In genomic region chr17:37478187-37478586, GRCh38 we compare ENCODE assay signal across 13 cellular contexts. TPM values are rescaled to one million over a fixed set of nuclear protein-coding genes. Genes with fewer than 3 reads are reported as not detected.
DNase-seq lines count a peak whose midpoint lies in the region; ATAC-seq and TF ChIP-seq lines count a peak whose summit lies in the region.
"Had no signal": no experiment of that assay in that cellular context is flagged by ENCODE, and none has a peak within 500 bp of the region (broad histone marks: within the 10 kb centered on the region; RNA-seq: fewer than 3 reads in every experiment).

No MANE protein-coding gene starts in this region.

- peak overlapping the region; percentile 88 for H3K27ac ChIP-seq in RWPE1

- peak; percentile 79 for DNase-seq in GM04503 (ENCODE audit: low read depth)
- no peak for DNase-seq in RWPE1 (ENCODE audit: low spot score)
- DNase-seq in fibroblast of pulmonary artery (ENCODE audit: low read depth), result peak; percentile 71
- DNase-seq in sciatic nerve (ENCODE audit: low spot score), result no peak
- DNase-seq in DMS53 (lab: John Stamatoyannopoulos, UW), result no peak
- DNase-seq in SHP77 treated with DMSO at 0.1 percent for 48 hours (lab: John Stamatoyannopoulos, UW), result no peak
- DNase-seq in activated CD4-positive, alpha-beta T cell treated with anti-CD3 and anti-CD28 coated beads, Interleukin-2, amount 50 U/mL, for 48 hours, result no peak
- DNase-seq: activated CD4-positive, alpha-beta T cell treated with anti-CD3 and anti-CD28 coated beads, Interleukin-2, amount 50 U/mL, for 4 hours; CD4-positive, CD25-positive, alpha-beta regulatory T cell; GF-D8; KG1; stimulated activated naive CD8-positive, alpha-beta T cell treated with anti-CD3 and anti-CD28 coated beads, Interleukin-15, amount 100 ng/mL, for 72 hours had no signal

- POLR2A ChIA-PET in RWPE1 (lab: Yijun Ruan, JAX; ENCODE audit: low non-redundant PET), result no interaction called here

- intact Hi-C loops in sciatic nerve (cut with DNase I), result no loop called here

- TF ChIP-seq CTCF in RWPE1 (conservative IDR thresholded peaks at IDR 0.05; ENCODE audit: low read depth), result no peak
- no peak for TF ChIP-seq CTCF in fibroblast of pulmonary artery (IDR thresholded peaks at IDR 0.05; ENCODE audit: low read length, missing control alignments)

- ATAC-seq in sciatic nerve (peak; percentile 96), GM18511 (IDR thresholded peaks at IDR 0.05; ENCODE audit: unreplicated experiment) (no peak)
- ATAC-seq: stimulated activated naive CD8-positive, alpha-beta T cell treated with anti-CD3 and anti-CD28 coated beads, Interleukin-15, amount 100 ng/mL, for 72 hours had no signal

- H3K4me3 ChIP-seq in fibroblast of pulmonary artery (replicated peaks; ENCODE audit: low read depth, low read length), result no peak overlapping the region

- CTCF ChIA-PET in RWPE1 (lab: Yijun Ruan, JAX), result interaction anchor here (1.5 kb wide), 1 partner anchor 50 kb away, joined by 4 read pairs; no protein-coding TSS in a partner anchor

RNA-seq across cellular contexts. Expression of gene DUSP14, which starts 11.5 kb away (rescaled TPM):
- 21.0 TPM for total RNA-seq in sciatic nerve

Comparison
In these comparisons a context has a peak if more than half of its experiments do, and no peak if none do; other contexts are left out.
1. DNase-seq: peak in GM04503 (single experiment) and fibroblast of pulmonary artery (single experiment); none in RWPE1 (single experiment), sciatic nerve (single experiment), DMS53 (single experiment), SHP77 treated with DMSO at 0.1 percent for 48 hours (single experiment) and activated CD4-positive, alpha-beta T cell treated with anti-CD3 and anti-CD28 coated beads, Interleukin-2, amount 50 U/mL, for 48 hours (0 of 2).